ENCODE assay signal across 15 cellular contexts in the genomic region with DNA sequence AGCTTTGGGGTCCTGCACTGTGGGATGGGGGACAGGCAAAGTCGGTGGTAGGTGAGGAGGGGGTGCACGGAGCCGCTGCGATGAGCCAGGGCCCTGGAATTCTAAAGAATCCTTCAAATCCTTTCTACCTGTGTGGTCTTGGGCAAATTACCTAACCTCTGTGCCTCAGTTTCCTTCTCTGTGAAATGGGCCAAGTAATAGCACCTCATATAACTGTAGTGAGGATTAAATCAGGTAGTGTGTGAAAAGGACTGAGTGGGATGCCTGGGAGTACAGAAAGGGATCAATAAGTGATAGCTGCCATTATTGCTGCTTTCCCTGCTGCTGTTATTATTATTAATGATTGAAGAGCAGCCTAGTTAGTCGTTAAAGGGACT. TPM values are rescaled to one million over a fixed set of nuclear protein-coding genes. Genes with fewer than 3 reads are reported as not detected.
DNase-seq lines count a peak whose midpoint lies in the region; ATAC-seq and TF ChIP-seq lines count a peak whose summit lies in the region.
"Had no signal": no experiment of that assay in that cellular context is flagged by ENCODE, and none has a peak within 500 bp of the region (broad histone marks: within the 10 kb centered on the region; RNA-seq: fewer than 3 reads in every experiment).

No MANE protein-coding gene starts in this region.

- H3F3A ChIP-seq in SU-DHL-6 (ENCODE audit: insufficient read depth): peaks cover 8% of the 10 kb centered on the region; the same call in 1 of the 2 replicates

- H3K4me3 Mint-ChIP-seq in Calu3 (ENCODE audit: low read depth, unreplicated experiment): peak overlapping the region; percentile 41
- peak overlapping the region in 1 of 2 donors; percentile 39 for H3K4me3 Mint-ChIP-seq in stimulated activated naive B cell treated with anti-CD40 and anti-IgM and Interleukin-4, amounts not matched to agents 10 μg/mL and 1 μg/mL and 100 μg/mL, for 72 hours
- H3K4me3 Mint-ChIP-seq: activated CD4-positive, alpha-beta T cell treated with anti-CD3 and anti-CD28 coated beads, Interleukin-2, amount 10 ng/mL, durations not matched to agents 24 days and 14 days; neural crest cell; stimulated activated naive CD8-positive, alpha-beta T cell treated with anti-CD3 and anti-CD28 coated beads, Interleukin-15, Interleukin-2, amounts not matched to agents 100 ng/mL and 50 ng/mL, for 24 hours had no signal

- H3K9me3 ChIP-seq in SU-DHL-6 (ENCODE audit: insufficient read depth, low read length) (no peaks in the 10 kb centered on the region), parathyroid adenoma (ENCODE audit: control insufficient read depth, low read length) (no peaks in the 10 kb centered on the region)

- H3K79me2 ChIP-seq in SU-DHL-6 (ENCODE audit: insufficient read depth, low read length): no peaks in the 10 kb centered on the region
- H3K79me2 ChIP-seq in parathyroid adenoma: no peaks in the 10 kb centered on the region

- no peak for ATAC-seq in stimulated activated naive B cell treated with anti-CD40 and anti-IgM and Interleukin-4, amounts not matched to agents 10 μg/mL and 1 μg/mL and 100 μg/mL, for 72 hours (replicated peaks)
- no peak for ATAC-seq in GM19463 (IDR thresholded peaks at IDR 0.05; ENCODE audit: unreplicated experiment)

- H4K20me1 ChIP-seq in SU-DHL-6 (ENCODE audit: low read depth, low read length): no peaks in the 10 kb centered on the region

- H3K9ac ChIP-seq in SU-DHL-6 (ENCODE audit: low read length) (no peak overlapping the region), parathyroid adenoma (no peak overlapping the region)

- H3K36me3 Mint-ChIP-seq in Calu3 (ENCODE audit: insufficient read depth, unreplicated experiment): no peaks in the 10 kb centered on the region
- no peaks in the 10 kb centered on the region for H3K36me3 Mint-ChIP-seq in stimulated activated naive B cell treated with anti-CD40 and anti-IgM and Interleukin-4, amounts not matched to agents 10 μg/mL and 1 μg/mL and 100 μg/mL, for 72 hours
- H3K36me3 Mint-ChIP-seq: activated naive CD4-positive, alpha-beta T cell treated with anti-CD3 and anti-CD28 coated beads, Interleukin-2, amount 50 U/mL, for 72 hours had no signal

- TF ChIP-seq CTCF in Calu3 (IDR thresholded peaks at IDR 0.05; ENCODE audit: unreplicated experiment) (no peak), SU-DHL-6 (IDR thresholded peaks at IDR 0.05; ENCODE audit: insufficient read depth, low read length, poor library complexity, severe bottlenecking) (no peak), parathyroid adenoma (IDR thresholded peaks at IDR 0.05) (no peak)

- no peaks in the 10 kb centered on the region for H3K9me3 Mint-ChIP-seq in Calu3 (ENCODE audit: low read depth, unreplicated experiment)
- no peaks in the 10 kb centered on the region for H3K9me3 Mint-ChIP-seq in stimulated activated naive B cell treated with anti-CD40 and anti-IgM and Interleukin-4, amounts not matched to agents 10 μg/mL and 1 μg/mL and 100 μg/mL, for 72 hours
- H3K9me3 Mint-ChIP-seq: activated CD4-positive, alpha-beta T cell treated with anti-CD3 and anti-CD28 coated beads, Interleukin-2, amount 10 ng/mL, durations not matched to agents 24 days and 14 days; activated naive CD4-positive, alpha-beta T cell treated with anti-CD3 and anti-CD28 coated beads, Interleukin-2, amount 50 U/mL, for 72 hours; neural crest cell; stimulated activated naive CD8-positive, alpha-beta T cell treated with anti-CD3 and anti-CD28 coated beads, Interleukin-15, Interleukin-2, amounts not matched to agents 100 ng/mL and 50 ng/mL, for 24 hours had no signal

- H3K27ac Mint-ChIP-seq in Calu3 (ENCODE audit: unreplicated experiment): no peak overlapping the region
- no peak overlapping the region for H3K27ac Mint-ChIP-seq in stimulated activated naive B cell treated with anti-CD40 and anti-IgM and Interleukin-4, amounts not matched to agents 10 μg/mL and 1 μg/mL and 100 μg/mL, for 72 hours
- H3K27ac Mint-ChIP-seq: activated CD4-positive, alpha-beta T cell treated with anti-CD3 and anti-CD28 coated beads, Interleukin-2, amount 10 ng/mL, durations not matched to agents 24 days and 14 days; activated naive CD4-positive, alpha-beta T cell treated with anti-CD3 and anti-CD28 coated beads, Interleukin-2, amount 50 U/mL, for 72 hours; stimulated activated naive CD8-positive, alpha-beta T cell treated with anti-CD3 and anti-CD28 coated beads, Interleukin-15, Interleukin-2, amounts not matched to agents 100 ng/mL and 50 ng/mL, for 24 hours had no signal

- peaks cover 10% of the 10 kb centered on the region for H3K4me1 Mint-ChIP-seq in Calu3 (ENCODE audit: low read depth, unreplicated experiment)
- H3K4me1 Mint-ChIP-seq in stimulated activated naive B cell treated with anti-CD40 and anti-IgM and Interleukin-4, amounts not matched to agents 10 μg/mL and 1 μg/mL and 100 μg/mL, for 72 hours: peaks cover 13 to 19% of the 10 kb centered on the region in 2 donors

- H3K4me3 ChIP-seq in SU-DHL-6 (ENCODE audit: insufficient read depth, low read length, poor library complexity, severe bottlenecking) (no peak overlapping the region), iPS-11a (ENCODE audit: low read depth, low read length) (peak overlapping the region; percentile 67), parathyroid adenoma (ENCODE audit: low read depth, low read length) (no peak overlapping the region)

- H3K27ac ChIP-seq in SU-DHL-6 (ENCODE audit: low read depth, low read length): no peak overlapping the region
- H3K27ac ChIP-seq in parathyroid adenoma: no peak overlapping the region

- intact Hi-C loops in Calu3 (cut with micrococcal nuclease; ENCODE audit: unreplicated experiment): loop anchor here (5.0 to 10.0 kb wide), 2 partner anchors 194 to 321 kb away; no protein-coding TSS in a partner anchor

- H3K9me2 ChIP-seq in SU-DHL-6 (replicated peaks; ENCODE audit: insufficient read depth, low read length): no peaks in the 10 kb centered on the region

- CTCF ChIA-PET in Calu3 (lab: Charles Lee): interaction anchor here (4.7 kb wide), 1 partner anchor 252 kb away, joined by 54 read pairs; no protein-coding TSS in a partner anchor

- H3K36me3 ChIP-seq in SU-DHL-6 (ENCODE audit: low read length): no peaks in the 10 kb centered on the region
- H3K36me3 ChIP-seq in parathyroid adenoma (ENCODE audit: control insufficient read depth, insufficient read depth, low read length): no peaks in the 10 kb centered on the region

- H3K4me2 ChIP-seq in SU-DHL-6 (ENCODE audit: low read depth, low read length, poor library complexity, severe bottlenecking) (peak overlapping the region; percentile 42), parathyroid adenoma (ENCODE audit: low read length) (no peak overlapping the region)

- H3K27me3 ChIP-seq in SU-DHL-6 (ENCODE audit: low read length) (no peaks in the 10 kb centered on the region), parathyroid adenoma (ENCODE audit: control insufficient read depth, insufficient read depth, low read length) (no peaks in the 10 kb centered on the region)

- H3K27me3 Mint-ChIP-seq in Calu3 (ENCODE audit: unreplicated experiment): peaks cover 86% of the 10 kb centered on the region
- peaks cover 53 to 72% of the 10 kb centered on the region in 2 donors for H3K27me3 Mint-ChIP-seq in stimulated activated naive B cell treated with anti-CD40 and anti-IgM and Interleukin-4, amounts not matched to agents 10 μg/mL and 1 μg/mL and 100 μg/mL, for 72 hours

- no peak for DNase-seq in Calu3
- no peak for DNase-seq in stimulated activated naive B cell treated with anti-CD40 and anti-IgM and Interleukin-4, amounts not matched to agents 10 μg/mL and 1 μg/mL and 100 μg/mL, for 72 hours
- no peak for DNase-seq in LoVo (ENCODE audit: low spot score)
- no peak for DNase-seq in NK-92 treated with Interleukin-12 subunit alpha and Interleukin-12 subunit beta, amount 100 ng/mL, for 24 hours (lab: John Stamatoyannopoulos, UW)
- DNase-seq: central memory CD4-positive, alpha-beta T cell; NCI-H1694; T-helper 2 cell had no signal

- H2AFZ ChIP-seq in SU-DHL-6 (ENCODE audit: low read depth, low read length, severe bottlenecking): peak overlapping the region; percentile 24
- peak overlapping the region; percentile 74 for H2AFZ ChIP-seq in parathyroid adenoma

- BruUV-seq in Calu3 (replicated peaks; lab: Mats Ljungman, UMichigan): no TSS peak

- peaks cover 4% of the 10 kb centered on the region for H3K4me1 ChIP-seq in parathyroid adenoma

RNA-seq across cellular contexts. Expression of gene SCNN1G, which starts 0.9 kb away (rescaled TPM):
- total RNA-seq in Calu3 (2022): not detected in 2 replicates
- total RNA-seq: activated CD4-positive, alpha-beta T cell treated with anti-CD3 and anti-CD28 coated beads, Interleukin-2, amount 10 ng/mL, durations not matched to agents 24 days and 14 days; activated naive CD4-positive, alpha-beta T cell treated with anti-CD3 and anti-CD28 coated beads, Interleukin-2, amount 50 U/mL, for 72 hours; neural crest cell had no signal

RNA-seq across cellular contexts. Expression of gene USP31, which starts 34.2 kb away (rescaled TPM):
- 19.4 and 23.6 TPM in 2 replicates for total RNA-seq in Calu3 (2022)
